ENCODE assay signal across 1 cellular context in the genomic region with DNA sequence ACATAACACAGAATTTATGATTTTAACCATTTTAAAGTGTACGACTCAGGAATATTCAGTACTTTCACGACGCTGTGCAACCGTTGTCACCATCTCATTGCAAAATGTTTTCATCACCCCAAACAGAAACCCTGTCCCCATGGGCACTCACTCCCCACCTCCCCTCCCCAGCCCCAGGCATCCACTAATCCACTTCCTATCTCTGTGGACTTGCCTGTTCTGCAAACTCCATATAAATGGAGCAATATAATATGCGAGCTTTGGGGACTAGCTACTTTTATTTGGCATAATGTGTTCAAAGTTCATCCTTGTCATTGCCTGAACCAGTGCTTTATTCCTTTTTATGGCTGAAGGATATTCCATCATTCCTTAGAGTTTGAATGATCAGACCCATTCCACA.
TF ChIP-seq lines count a peak whose summit lies in the region.

No MANE protein-coding gene starts in this region.

TF ChIP-seq in GM23338, 12 proteins besides CTCF, POLR2A, EP300 and RAD21:
- TF ChIP-seq ZNF114 (CRISPR knock-in tag; IDR thresholded peaks at IDR 0.05) (no peak), NANOG (IDR thresholded peaks at IDR 0.05; ENCODE audit: borderline replicate concordance) (no peak), STAT1 (IDR thresholded peaks at IDR 0.05; ENCODE audit: unreplicated experiment) (no peak)
- TF ChIP-seq, protein P1, sequence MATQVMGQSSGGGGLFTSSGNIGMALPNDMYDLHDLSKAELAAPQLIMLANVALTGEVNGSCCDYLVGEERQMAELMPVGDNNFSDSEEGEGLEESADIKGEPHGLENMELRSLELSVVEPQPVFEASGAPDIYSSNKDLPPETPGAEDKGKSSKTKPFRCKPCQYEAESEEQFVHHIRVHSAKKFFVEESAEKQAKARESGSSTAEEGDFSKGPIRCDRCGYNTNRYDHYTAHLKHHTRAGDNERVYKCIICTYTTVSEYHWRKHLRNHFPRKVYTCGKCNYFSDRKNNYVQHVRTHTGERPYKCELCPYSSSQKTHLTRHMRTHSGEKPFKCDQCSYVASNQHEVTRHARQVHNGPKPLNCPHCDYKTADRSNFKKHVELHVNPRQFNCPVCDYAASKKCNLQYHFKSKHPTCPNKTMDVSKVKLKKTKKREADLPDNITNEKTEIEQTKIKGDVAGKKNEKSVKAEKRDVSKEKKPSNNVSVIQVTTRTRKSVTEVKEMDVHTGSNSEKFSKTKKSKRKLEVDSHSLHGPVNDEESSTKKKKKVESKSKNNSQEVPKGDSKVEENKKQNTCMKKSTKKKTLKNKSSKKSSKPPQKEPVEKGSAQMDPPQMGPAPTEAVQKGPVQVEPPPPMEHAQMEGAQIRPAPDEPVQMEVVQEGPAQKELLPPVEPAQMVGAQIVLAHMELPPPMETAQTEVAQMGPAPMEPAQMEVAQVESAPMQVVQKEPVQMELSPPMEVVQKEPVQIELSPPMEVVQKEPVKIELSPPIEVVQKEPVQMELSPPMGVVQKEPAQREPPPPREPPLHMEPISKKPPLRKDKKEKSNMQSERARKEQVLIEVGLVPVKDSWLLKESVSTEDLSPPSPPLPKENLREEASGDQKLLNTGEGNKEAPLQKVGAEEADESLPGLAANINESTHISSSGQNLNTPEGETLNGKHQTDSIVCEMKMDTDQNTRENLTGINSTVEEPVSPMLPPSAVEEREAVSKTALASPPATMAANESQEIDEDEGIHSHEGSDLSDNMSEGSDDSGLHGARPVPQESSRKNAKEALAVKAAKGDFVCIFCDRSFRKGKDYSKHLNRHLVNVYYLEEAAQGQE (IDR thresholded peaks at IDR 0.05; ENCODE audit: unreplicated experiment): no peak
- TF ChIP-seq, protein P2, sequence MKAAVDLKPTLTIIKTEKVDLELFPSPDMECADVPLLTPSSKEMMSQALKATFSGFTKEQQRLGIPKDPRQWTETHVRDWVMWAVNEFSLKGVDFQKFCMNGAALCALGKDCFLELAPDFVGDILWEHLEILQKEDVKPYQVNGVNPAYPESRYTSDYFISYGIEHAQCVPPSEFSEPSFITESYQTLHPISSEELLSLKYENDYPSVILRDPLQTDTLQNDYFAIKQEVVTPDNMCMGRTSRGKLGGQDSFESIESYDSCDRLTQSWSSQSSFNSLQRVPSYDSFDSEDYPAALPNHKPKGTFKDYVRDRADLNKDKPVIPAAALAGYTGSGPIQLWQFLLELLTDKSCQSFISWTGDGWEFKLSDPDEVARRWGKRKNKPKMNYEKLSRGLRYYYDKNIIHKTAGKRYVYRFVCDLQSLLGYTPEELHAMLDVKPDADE (IDR thresholded peaks at IDR 0.05): no peak
